ENCODE assay signal across 8 cellular contexts in genomic region chr6:73180718-73181619, GRCh38. TPM values are rescaled to one million over a fixed set of nuclear protein-coding genes. Genes with fewer than 3 reads are reported as not detected.
DNase-seq lines count a peak whose midpoint lies in the region; ATAC-seq and TF ChIP-seq lines count a peak whose summit lies in the region.

No MANE protein-coding gene starts in this region.

- no peak overlapping the region for H3K4me3 Mint-ChIP-seq in central memory CD8-positive, alpha-beta T cell

- H3K9me3 Mint-ChIP-seq in central memory CD8-positive, alpha-beta T cell = no peaks in the 10 kb centered on the region

- POLR2A ChIA-PET in A673 (lab: Charles Lee; ENCODE audit: low non-redundant PET) (no interaction called here), PC-3 (lab: Charles Lee; ENCODE audit: unreplicated experiment) (no interaction called here)

- H3K4me2 ChIP-seq in KMS-11 (peak overlapping the region; percentile 26; the same call in 1 of the 2 replicates), PC-3 (ENCODE audit: low read length) (peak overlapping the region; percentile 80)

- H3K27ac ChIP-seq in A673 (ENCODE audit: low read depth, low read length, poor library complexity, severe bottlenecking) (peak overlapping the region; percentile 25), KMS-11 (peak overlapping the region; percentile 24; the same call in 1 of the 2 replicates), PC-3 (ENCODE audit: low read length) (no peak overlapping the region), left lung (no peak overlapping the region), thoracic aorta (no peak overlapping the region)

- H3K79me2 ChIP-seq in KMS-11 (ENCODE audit: insufficient read depth, low read depth) (no peaks in the 10 kb centered on the region), PC-3 (ENCODE audit: low read length) (no peaks in the 10 kb centered on the region)

- intact Hi-C loops in A673 (cut with micrococcal nuclease; ENCODE audit: unreplicated experiment) (loop anchor here (1.0 to 5.0 kb wide), 3 partner anchors 49 to 769 kb away; no protein-coding TSS in a partner anchor), PC-3 (cut with micrococcal nuclease) (loop anchor here (1.0 to 10.0 kb wide), 8 partner anchors 48 to 929 kb away; no protein-coding TSS in a partner anchor), left lung (cut with DNase I) (no loop called here)

- H3K9me3 ChIP-seq in A673 (ENCODE audit: low read depth, low read length, poor library complexity, severe bottlenecking) (no peaks in the 10 kb centered on the region), PC-3 (ENCODE audit: low read length) (no peaks in the 10 kb centered on the region), left lung (no peaks in the 10 kb centered on the region), thoracic aorta (no peaks in the 10 kb centered on the region)

- ATAC-seq in PC-3 (peak; percentile 91), left lung (peak; percentile 99), thoracic aorta (ENCODE audit: insufficient number of reproducible peaks, low FRiP score, low read depth) (peak; percentile 68)
- ATAC-seq in central memory CD8-positive, alpha-beta T cell (replicated peaks; ENCODE audit: extremely low read depth, poor library complexity, severe bottlenecking) = peak; percentile 82

- CTCF ChIA-PET in A673 (lab: Charles Lee) (interaction anchor here (0.6 kb wide), 1 partner anchor 766 kb away, joined by 4 read pairs; no protein-coding TSS in a partner anchor), PC-3 (lab: Charles Lee) (no interaction called here)

- H3K27me3 Mint-ChIP-seq in central memory CD8-positive, alpha-beta T cell = no peaks in the 10 kb centered on the region

- H3K27ac Mint-ChIP-seq in central memory CD8-positive, alpha-beta T cell (ENCODE audit: low read depth) = no peak overlapping the region

- BruUV-seq in A673 (replicated peaks; lab: Mats Ljungman, UMichigan) (no TSS peak), PC-3 (replicated peaks; lab: Mats Ljungman, UMichigan) (no TSS peak)

- H3K4me1 ChIP-seq in A673 (ENCODE audit: insufficient read depth, low read length, poor library complexity, severe bottlenecking) = peaks cover 22% of the 10 kb centered on the region
- H3K4me1 ChIP-seq in KMS-11 (ENCODE audit: low read depth, poor library complexity, severe bottlenecking) = peaks cover 7% of the 10 kb centered on the region
- peaks cover 6% of the 10 kb centered on the region; the same call in 1 of the 2 replicates for H3K4me1 ChIP-seq in PC-3 (ENCODE audit: insufficient read depth, low read length)
- H3K4me1 ChIP-seq in left lung = no peaks in the 10 kb centered on the region
- no peaks in the 10 kb centered on the region for H3K4me1 ChIP-seq in thoracic aorta (ENCODE audit: control insufficient read depth in 1 of 2, low read depth in 2 of 2)

- H3K9ac ChIP-seq in KMS-11 (no peak overlapping the region), PC-3 (ENCODE audit: low read length) (no peak overlapping the region)

- H3K27me3 ChIP-seq in A673 (replicated peaks; ENCODE audit: insufficient read depth, low read depth, low read length, poor library complexity) (no peaks in the 10 kb centered on the region), GM06990 (replicated peaks; ENCODE audit: control insufficient read depth, insufficient read depth, low read length) (no peaks in the 10 kb centered on the region), H7 (ENCODE audit: control insufficient read depth, insufficient read depth, low read length) (no peaks in the 10 kb centered on the region), KMS-11 (ENCODE audit: insufficient read depth, low read depth) (no peaks in the 10 kb centered on the region), PC-3 (ENCODE audit: low read length) (no peaks in the 10 kb centered on the region), left lung (no peaks in the 10 kb centered on the region), thoracic aorta (replicated peaks; ENCODE audit: insufficient read depth) (no peaks in the 10 kb centered on the region)

- TF ChIP-seq CTCF in A673 (conservative IDR thresholded peaks at IDR 0.05; ENCODE audit: low read depth, low read length) (peak; percentile 93), GM06990 (IDR thresholded peaks at IDR 0.05; ENCODE audit: insufficient read depth, low read length, poor library complexity, severe bottlenecking) (peak; percentile 79), KMS-11 (conservative IDR thresholded peaks at IDR 0.05; ENCODE audit: low read depth, low read length) (peak; percentile 89), PC-3 (conservative IDR thresholded peaks at IDR 0.05; ENCODE audit: low read depth, low read length) (peak; percentile 86), left lung (IDR thresholded peaks at IDR 0.05) (peak; percentile 67), thoracic aorta (IDR thresholded peaks at IDR 0.05) (peak; percentile 78)

- H3K9me2 ChIP-seq in PC-3 (replicated peaks; ENCODE audit: low read length) = no peaks in the 10 kb centered on the region

- no peaks in the 10 kb centered on the region for H3K4me1 Mint-ChIP-seq in central memory CD8-positive, alpha-beta T cell

- peak overlapping the region; percentile 9; the same call in 1 of the 2 replicates for H2AFZ ChIP-seq in KMS-11 (ENCODE audit: low read depth)
- H2AFZ ChIP-seq in PC-3 (ENCODE audit: low read length) = peak overlapping the region; percentile 71

- peak overlapping the region; percentile 35 for H3K4me3 ChIP-seq in A673 (ENCODE audit: low read depth, low read length, poor library complexity, severe bottlenecking)
- peak overlapping the region; percentile 26 for H3K4me3 ChIP-seq in GM06990 (replicated peaks; ENCODE audit: low read depth, low read length)
- H3K4me3 ChIP-seq in H7 (ENCODE audit: insufficient read depth, low read depth, low read length) = no peak overlapping the region
- H3K4me3 ChIP-seq in KMS-11 (IDR thresholded peaks at IDR 0.05; ENCODE audit: insufficient read depth, low read depth, low read length) = no peak overlapping the region
- H3K4me3 ChIP-seq in PC-3 (ENCODE audit: low read length) = peak overlapping the region; percentile 66
- no peak overlapping the region for H3K4me3 ChIP-seq in left lung
- H3K4me3 ChIP-seq in thoracic aorta = peak overlapping the region; percentile 66

- H4K20me1 ChIP-seq in KMS-11 (ENCODE audit: insufficient read depth) (no peaks in the 10 kb centered on the region), PC-3 (ENCODE audit: low read length) (no peaks in the 10 kb centered on the region)

- DNase-seq in A673 (ENCODE audit: low spot score) (peak; percentile 86), GM06990 (ENCODE audit: extremely low read depth, insufficient read length) (peak; percentile 37), H7 (peak; percentile 32), PC-3 (peak; percentile 76), left lung (no peak), thoracic aorta (ENCODE audit: low spot score) (no peak)
- DNase-seq in central memory CD8-positive, alpha-beta T cell (ENCODE audit: low spot score in 2 of 2) = no peak

- H3F3A ChIP-seq in PC-3 (ENCODE audit: low read length, unreplicated experiment) = no peaks in the 10 kb centered on the region

- no peaks in the 10 kb centered on the region for H3K36me3 Mint-ChIP-seq in central memory CD8-positive, alpha-beta T cell (ENCODE audit: insufficient read depth)

- H3K36me3 ChIP-seq in A673 (ENCODE audit: insufficient read depth, low read length, poor library complexity, severe bottlenecking) (no peaks in the 10 kb centered on the region), GM06990 (ENCODE audit: control insufficient read depth, insufficient read depth, low read length) (no peaks in the 10 kb centered on the region), H7 (replicated peaks; ENCODE audit: control insufficient read depth, insufficient read depth, low read length) (no peaks in the 10 kb centered on the region), KMS-11 (ENCODE audit: insufficient read depth) (no peaks in the 10 kb centered on the region), PC-3 (ENCODE audit: low read depth, low read length) (no peaks in the 10 kb centered on the region), left lung (no peaks in the 10 kb centered on the region), thoracic aorta (no peaks in the 10 kb centered on the region)

RNA-seq across cellular contexts. Expression of gene KHDC1L, which starts 44.3 kb away (rescaled TPM):
- total RNA-seq in A673 (2021) (not detected in 2 replicates), PC-3 (2014; rRNA removed) (0.80 and 2.4 TPM in 2 replicates), left lung (not detected), thoracic aorta (not detected)
- 0.28 TPM in 1 of 2 replicates, not detected in the other for total RNA-seq in H7 (2014; rRNA removed; shearing (Covaris generic))

Comparison
In these comparisons a context has a peak if more than half of its experiments do, and no peak if none do; other contexts are left out.
1. DNase-seq: peak in A673 (single experiment), GM06990 (single experiment), H7 (single experiment) and PC-3 (single experiment); none in central memory CD8-positive, alpha-beta T cell (0 of 2), left lung (0 of 2) and thoracic aorta (single experiment).
2. H3K27ac ChIP-seq: peak in A673 (single experiment) and KMS-11 (single experiment); none in PC-3 (single experiment), left lung (0 of 2) and thoracic aorta (0 of 2).
3. H3K4me3 ChIP-seq: peak in A673 (single experiment), GM06990 (single experiment), PC-3 (single experiment) and thoracic aorta (single experiment); none in H7 (single experiment), KMS-11 (single experiment) and left lung (0 of 2).
4. intact Hi-C loops: an anchor here in A673 (1.0 to 5.0 kb wide) and PC-3 (1.0 to 10.0 kb wide); none called in left lung.
5. Peak in every context shown above with its lines, with median percentiles within 50 percentile points of each other: CTCF ChIP-seq and ATAC-seq.